In the genomic region with DNA sequence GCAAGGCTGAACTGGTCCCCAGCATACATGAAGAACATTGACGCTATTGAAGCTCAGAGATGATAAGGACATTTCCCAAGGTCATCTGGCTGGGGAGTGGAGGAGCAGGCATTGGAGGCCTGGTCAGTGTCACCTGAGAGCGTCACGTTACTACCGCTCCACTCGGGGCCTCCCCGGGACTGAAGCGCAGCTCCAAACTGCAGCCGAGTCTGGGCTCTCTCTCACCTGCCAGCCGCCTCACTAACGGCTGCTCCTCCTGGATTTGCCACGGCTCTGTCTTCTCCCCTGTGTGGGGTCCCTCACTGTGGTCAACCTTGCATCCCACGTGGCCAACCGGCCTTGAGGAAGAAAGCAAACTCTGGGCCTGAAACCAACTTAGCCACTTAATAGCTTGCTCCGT, we compare ENCODE assay signal across 24 cellular contexts.
A peak's percentile ranks its signal among the peaks of the same experiment; 100 is the strongest.
DNase-seq lines count a peak whose midpoint lies in the region; ATAC-seq and TF ChIP-seq lines count a peak whose summit lies in the region.
"Had no signal": no experiment of that assay in that cellular context is flagged by ENCODE, and none has a peak within 500 bp of the region (broad histone marks: within the 10 kb centered on the region; RNA-seq: fewer than 3 reads in every experiment).

No MANE protein-coding gene starts in this region.

- H3K27ac Mint-ChIP-seq in activated CD8-positive, alpha-beta memory T cell treated with anti-CD3 and anti-CD28 coated beads, Interleukin-2, amount 10 ng/mL, durations not matched to agents 7 days and 5 days, result no peak overlapping the region
- no peak overlapping the region for H3K27ac Mint-ChIP-seq in osteocyte (ENCODE audit: unreplicated experiment)
- H3K27ac Mint-ChIP-seq: HFFc6 had no signal

- H3K36me3 Mint-ChIP-seq in activated CD8-positive, alpha-beta memory T cell treated with anti-CD3 and anti-CD28 coated beads, Interleukin-2, amount 10 ng/mL, durations not matched to agents 7 days and 5 days, result no peaks in the 10 kb centered on the region
- no peaks in the 10 kb centered on the region for H3K36me3 Mint-ChIP-seq in osteocyte (ENCODE audit: unreplicated experiment)

- H3K27me3 ChIP-seq in dorsolateral prefrontal cortex, result no peaks in the 10 kb centered on the region
- H3K27me3 ChIP-seq: BLaER1 had no signal

- CTCF ChIA-PET in activated CD8-positive, alpha-beta memory T cell treated with anti-CD3 and anti-CD28 coated beads, Interleukin-2, amount 10 ng/mL, durations not matched to agents 7 days and 5 days (lab: Charles Lee), result no interaction called here

- peaks cover 19% of the 10 kb centered on the region for H3K4me1 Mint-ChIP-seq in activated CD8-positive, alpha-beta memory T cell treated with anti-CD3 and anti-CD28 coated beads, Interleukin-2, amount 10 ng/mL, durations not matched to agents 7 days and 5 days
- peaks cover 13% of the 10 kb centered on the region for H3K4me1 Mint-ChIP-seq in osteocyte (ENCODE audit: unreplicated experiment)

- H3K4me3 Mint-ChIP-seq in activated CD8-positive, alpha-beta memory T cell treated with anti-CD3 and anti-CD28 coated beads, Interleukin-2, amount 10 ng/mL, durations not matched to agents 7 days and 5 days, result no peak overlapping the region
- H3K4me3 Mint-ChIP-seq in osteocyte (ENCODE audit: unreplicated experiment), result no peak overlapping the region
- H3K4me3 Mint-ChIP-seq: CD8-positive, alpha-beta memory T cell; HFFc6 had no signal

- H3K27ac ChIP-seq in dorsolateral prefrontal cortex, result peak overlapping the region in 55 of 59 donors; percentile 3 to 98 (median 88)
- H3K27ac ChIP-seq: BLaER1, KMS-11 had no signal

- DNase-seq in activated CD8-positive, alpha-beta memory T cell treated with anti-CD3 and anti-CD28 coated beads, Interleukin-2, amount 10 ng/mL, durations not matched to agents 7 days and 5 days, result peak; percentile 22
- DNase-seq in activated CD8-positive, alpha-beta memory T cell treated with anti-CD3 and anti-CD28 coated beads for 24 hours, result no peak
- DNase-seq in dorsolateral prefrontal cortex (no peak), osteocyte (ENCODE audit: extremely low spot score, unreplicated experiment) (peak; percentile 76), T-helper 1 cell (no peak), NCI-H2227 treated with DMSO at 0.1 percent for 48 hours (lab: John Stamatoyannopoulos, UW) (no peak)
- no peak for DNase-seq in activated naive CD4-positive, alpha-beta T cell treated with anti-CD3 and anti-CD28 coated beads, Interleukin-2, amount 50 U/mL, for 16 hours
- DNase-seq: 8988T; CD8-positive, alpha-beta memory T cell; DND-41; GF-D8; GOT3; HFFc6; NCI-H1092; NCI-H146; NCI-H2081; NCI-H510A treated with DMSO at 0.1 percent for 48 hours; NCI-H82; SK-N-SH had no signal

- intact Hi-C loops in dorsolateral prefrontal cortex (cut with DNase I), result loop anchor here in 1 of 2 donors (5.0 kb wide), 1 partner anchor 112 kb away; the partner anchor contains the start of gene ADSS2

- H3K4me3 ChIP-seq in dorsolateral prefrontal cortex, result no peak overlapping the region
- H3K4me3 ChIP-seq: BLaER1 had no signal

- no peaks in the 10 kb centered on the region for H3K9me3 Mint-ChIP-seq in activated CD8-positive, alpha-beta memory T cell treated with anti-CD3 and anti-CD28 coated beads, Interleukin-2, amount 10 ng/mL, durations not matched to agents 7 days and 5 days (ENCODE audit: low read depth)
- no peaks in the 10 kb centered on the region for H3K9me3 Mint-ChIP-seq in osteocyte (ENCODE audit: unreplicated experiment)
- H3K9me3 Mint-ChIP-seq: CD8-positive, alpha-beta memory T cell; HFFc6 had no signal

- no peak for TF ChIP-seq CTCF in dorsolateral prefrontal cortex (IDR thresholded peaks at IDR 0.05 in 54 of 56, conservative IDR thresholded peaks at IDR 0.05 in 2 of 56; ENCODE audit: low read depth in 1 of 56, partially characterized antibody in 56 of 56)
- no peak for TF ChIP-seq CTCF in osteocyte (IDR thresholded peaks at IDR 0.05)

- ATAC-seq in activated CD8-positive, alpha-beta memory T cell treated with anti-CD3 and anti-CD28 coated beads, Interleukin-2, amount 10 ng/mL, durations not matched to agents 7 days and 5 days, result no peak
- ATAC-seq in HG03354 (IDR thresholded peaks at IDR 0.05; ENCODE audit: poor library complexity, severe bottlenecking, unreplicated experiment), result no peak
- ATAC-seq: Panc1, Right ventricle myocardium inferior had no signal

- peaks cover 2% of the 10 kb centered on the region for H3K27me3 Mint-ChIP-seq in activated CD8-positive, alpha-beta memory T cell treated with anti-CD3 and anti-CD28 coated beads, Interleukin-2, amount 10 ng/mL, durations not matched to agents 7 days and 5 days
- H3K27me3 Mint-ChIP-seq in osteocyte (ENCODE audit: unreplicated experiment), result no peaks in the 10 kb centered on the region

Comparison
In these comparisons a context has a peak if more than half of its experiments do, and no peak if none do; other contexts are left out.
1. DNase-seq: peak in activated CD8-positive, alpha-beta memory T cell treated with anti-CD3 and anti-CD28 coated beads, Interleukin-2, amount 10 ng/mL, durations not matched to agents 7 days and 5 days (single experiment) and osteocyte (single experiment); none in activated CD8-positive, alpha-beta memory T cell treated with anti-CD3 and anti-CD28 coated beads for 24 hours (single experiment), dorsolateral prefrontal cortex (0 of 10), activated naive CD4-positive, alpha-beta T cell treated with anti-CD3 and anti-CD28 coated beads, Interleukin-2, amount 50 U/mL, for 16 hours (single experiment), T-helper 1 cell (0 of 5) and NCI-H2227 treated with DMSO at 0.1 percent for 48 hours (single experiment).